In genomic region chr6:111361648-111362047, GRCh38 we compare ENCODE assay signal across 8 cellular contexts.
A peak's percentile ranks its signal among the peaks of the same experiment; 100 is the strongest.
DNase-seq lines count a peak whose midpoint lies in the region; ATAC-seq and TF ChIP-seq lines count a peak whose summit lies in the region.

No MANE protein-coding gene starts in this region.

- no peaks in the 10 kb centered on the region for H3K9me3 Mint-ChIP-seq in activated CD4-positive, alpha-beta memory T cell treated with anti-CD3 and anti-CD28 coated beads, Interleukin-2, amount 10 ng/mL, durations not matched to agents 7 days and 5 days

- H3K4me3 ChIP-seq in BE2C (ENCODE audit: low read depth, low read length) (no peak overlapping the region), HEK293 (ENCODE audit: low read depth, low read length) (no peak overlapping the region)

- TF ChIP-seq CTCF in BE2C (IDR thresholded peaks at IDR 0.05; ENCODE audit: low read depth, low read length), result peak; percentile 62
- no peak for TF ChIP-seq CTCF in HEK293 (tag by site-specific recombination; IDR thresholded peaks at IDR 0.05)

- H3K27me3 ChIP-seq in BE2C, result no peaks in the 10 kb centered on the region

- H3K4me1 ChIP-seq in BE2C, result no peaks in the 10 kb centered on the region
- no peaks in the 10 kb centered on the region for H3K4me1 ChIP-seq in HEK293 (ENCODE audit: control insufficient read depth, insufficient read depth, low read length)

- no peak overlapping the region for H3K4me3 Mint-ChIP-seq in T-helper 17 cell
- H3K4me3 Mint-ChIP-seq in activated CD4-positive, alpha-beta memory T cell treated with anti-CD3 and anti-CD28 coated beads, Interleukin-2, amount 10 ng/mL, durations not matched to agents 7 days and 5 days, result no peak overlapping the region

- peak overlapping the region; percentile 77 for H3K27ac Mint-ChIP-seq in T-helper 17 cell
- H3K27ac Mint-ChIP-seq in activated CD4-positive, alpha-beta memory T cell treated with anti-CD3 and anti-CD28 coated beads, Interleukin-2, amount 10 ng/mL, durations not matched to agents 7 days and 5 days, result no peak overlapping the region

- no peak overlapping the region for H3K27ac ChIP-seq in HEK293 (ENCODE audit: extremely low read depth, low read depth, low read length)

- H3K36me3 ChIP-seq in BE2C (peaks cover 7% of the 10 kb centered on the region), HEK293 (ENCODE audit: control insufficient read depth in 2 of 2, insufficient read depth in 1 of 2, low read length in 2 of 2) (peaks cover 8 to 38% of the 10 kb centered on the region in 2 experiments; a peak in 2 of 3 replicates)

- H3K9me3 ChIP-seq in BE2C (no peaks in the 10 kb centered on the region), HEK293 (ENCODE audit: control insufficient read depth, insufficient read depth, low read depth, low read length) (no peaks in the 10 kb centered on the region), T-helper 17 cell (ENCODE audit: control insufficient read depth, low read length, poor library complexity, severe bottlenecking) (no peaks in the 10 kb centered on the region)

- DNase-seq in BE2C (peak; percentile 58), T-helper 17 cell (no peak), glomerular endothelial cell (ENCODE audit: extremely low read depth, low read depth, low spot score) (peak; percentile 5), renal cortical epithelial cell (ENCODE audit: low read depth) (peak; percentile 28)
- DNase-seq in activated CD4-positive, alpha-beta memory T cell treated with anti-CD3 and anti-CD28 coated beads, Interleukin-2, amount 10 ng/mL, durations not matched to agents 7 days and 5 days, result no peak

- ATAC-seq in T-helper 17 cell (no peak), HG02798 (IDR thresholded peaks at IDR 0.05; ENCODE audit: poor library complexity, unreplicated experiment) (no peak), HG02840 (IDR thresholded peaks at IDR 0.05; ENCODE audit: low FRiP score, unreplicated experiment) (no peak)

- no peaks in the 10 kb centered on the region for H3K27me3 Mint-ChIP-seq in T-helper 17 cell
- H3K27me3 Mint-ChIP-seq in activated CD4-positive, alpha-beta memory T cell treated with anti-CD3 and anti-CD28 coated beads, Interleukin-2, amount 10 ng/mL, durations not matched to agents 7 days and 5 days, result no peaks in the 10 kb centered on the region

- CTCF ChIA-PET in HEK293 (lab: Yijun Ruan, JAX), result interaction anchor here (0.6 to 2.0 kb wide), 8 partner anchors 9 to 239 kb away, joined by 3 to 16 read pairs (median 3); no protein-coding TSS in a partner anchor
- CTCF ChIA-PET in activated CD4-positive, alpha-beta memory T cell treated with anti-CD3 and anti-CD28 coated beads, Interleukin-2, amount 10 ng/mL, durations not matched to agents 7 days and 5 days (lab: Charles Lee), result interaction anchor here (1.5 kb wide), 1 partner anchor 117 kb away, joined by 5 read pairs; no protein-coding TSS in a partner anchor

- H3K4me1 Mint-ChIP-seq in T-helper 17 cell, result peaks cover 2% of the 10 kb centered on the region
- no peaks in the 10 kb centered on the region for H3K4me1 Mint-ChIP-seq in activated CD4-positive, alpha-beta memory T cell treated with anti-CD3 and anti-CD28 coated beads, Interleukin-2, amount 10 ng/mL, durations not matched to agents 7 days and 5 days

- POLR2A ChIA-PET in HEK293 (lab: Yijun Ruan, JAX), result interaction anchor here (0.6 kb wide), 1 partner anchor 121 kb away, joined by 4 read pairs; the partner anchor contains the start of gene REV3L
- POLR2A ChIA-PET in activated CD4-positive, alpha-beta memory T cell treated with anti-CD3 and anti-CD28 coated beads, Interleukin-2, amount 10 ng/mL, durations not matched to agents 7 days and 5 days (lab: Charles Lee), result no interaction called here

- H3K36me3 Mint-ChIP-seq in T-helper 17 cell (ENCODE audit: low read depth), result no peaks in the 10 kb centered on the region
- H3K36me3 Mint-ChIP-seq in activated CD4-positive, alpha-beta memory T cell treated with anti-CD3 and anti-CD28 coated beads, Interleukin-2, amount 10 ng/mL, durations not matched to agents 7 days and 5 days (ENCODE audit: low read depth), result peaks cover 8% of the 10 kb centered on the region

TF ChIP-seq in HEK293, 187 proteins besides CTCF, POLR2A, EP300 and RAD21:
- peak; percentile 65 for TF ChIP-seq PRDM1 (tag by site-specific recombination; IDR thresholded peaks at IDR 0.05)
- TF ChIP-seq MZF1 (tag by site-specific recombination; IDR thresholded peaks at IDR 0.05; ENCODE audit: borderline replicate concordance), result no peak
- TF ChIP-seq ZNF221 (tag by site-specific recombination; IDR thresholded peaks at IDR 0.05; ENCODE audit: borderline replicate concordance), result no peak
- TF ChIP-seq ZNF248 (tag by site-specific recombination; IDR thresholded peaks at IDR 0.05), result no peak
- TF ChIP-seq GLIS1 (tag by site-specific recombination; IDR thresholded peaks at IDR 0.05), result no peak
- peak; percentile 35; the same call in 1 of the 2 replicates for TF ChIP-seq ZNF654 (tag by site-specific recombination; IDR thresholded peaks at IDR 0.05; ENCODE audit: low read depth)
- TF ChIP-seq ZNF664 (tag by site-specific recombination; IDR thresholded peaks at IDR 0.05), result no peak
- TF ChIP-seq ZNF660 (tag by site-specific recombination; IDR thresholded peaks at IDR 0.05), result 0 out of 2 replicates have a peak, but pooled peaks have one; percentile 44

Comparison
In these comparisons a context has a peak if more than half of its experiments do, and no peak if none do; other contexts are left out.
1. DNase-seq: peak in BE2C (single experiment), glomerular endothelial cell (single experiment) and renal cortical epithelial cell (single experiment); none in T-helper 17 cell (0 of 3) and activated CD4-positive, alpha-beta memory T cell treated with anti-CD3 and anti-CD28 coated beads, Interleukin-2, amount 10 ng/mL, durations not matched to agents 7 days and 5 days (single experiment).